Comparison of ENCODE assay signal across 13 cellular contexts in the genomic region with DNA sequence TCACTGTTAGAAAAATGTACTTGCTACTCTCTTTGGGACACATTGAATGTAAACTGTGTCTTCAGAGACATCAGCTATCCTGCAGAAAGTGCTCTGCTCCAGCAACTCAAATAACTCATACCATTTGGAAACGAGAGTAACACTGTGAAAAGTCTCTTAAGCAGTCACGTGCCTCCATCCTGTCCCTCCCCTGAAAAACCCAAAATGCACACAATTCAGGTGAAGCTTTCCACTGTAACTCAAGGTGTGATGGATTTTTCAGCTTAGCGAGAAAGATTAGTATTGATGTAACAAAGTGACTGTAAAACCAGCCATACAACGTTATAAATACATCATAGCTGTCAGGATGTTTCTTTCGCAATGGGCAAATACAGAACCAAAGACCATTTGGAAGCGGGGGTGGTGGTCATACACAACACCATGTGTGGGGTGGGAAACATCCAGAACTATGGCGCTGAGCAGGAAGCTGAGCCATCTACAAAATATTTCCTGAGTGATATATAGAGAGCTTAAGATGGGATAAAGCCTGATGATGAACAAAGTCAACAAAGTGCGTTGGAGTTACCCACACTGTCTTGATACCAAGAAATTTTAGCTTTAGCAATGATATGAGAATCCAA.
A peak's percentile ranks its signal among the peaks of the same experiment; 100 is the strongest.
DNase-seq lines count a peak whose midpoint lies in the region; ATAC-seq, FAIRE-seq and TF ChIP-seq lines count a peak whose summit lies in the region.
"Had no signal": no experiment of that assay in that cellular context is flagged by ENCODE, and none has a peak within 500 bp of the region (broad histone marks: within the 10 kb centered on the region; RNA-seq: fewer than 3 reads in every experiment).

No MANE protein-coding gene starts in this region.

- no peaks in the 10 kb centered on the region for H4K20me1 ChIP-seq in HepG2 (ENCODE audit: insufficient read depth, low read length)
- no peaks in the 10 kb centered on the region for H4K20me1 ChIP-seq in fibroblast of lung (ENCODE audit: control insufficient read depth, extremely low read depth, insufficient read depth, low read length)

- H3K27ac ChIP-seq in HepG2 (ENCODE audit: extremely low read length, insufficient read depth, low read length) (no peak overlapping the region), right lobe of liver (no peak overlapping the region), RWPE2 (ENCODE audit: poor library complexity, severe bottlenecking) (peak overlapping the region; percentile 78), fibroblast of lung (ENCODE audit: insufficient read depth, low read length) (peak overlapping the region; percentile 51), tibial artery (no peak overlapping the region)

- TF ChIP-seq POLR2A in HepG2 (IDR thresholded peaks at IDR 0.05; ENCODE audit: insufficient read depth in 1 of 2, low read depth in 2 of 2, low read length in 2 of 2) (no peak), right lobe of liver (IDR thresholded peaks at IDR 0.05) (no peak)

- WGBS in HepG2 (ENCODE audit: low lambda C conversion rate), result 91% methylated on average over 8 of the region's 8 CpGs
- WGBS in right lobe of liver (ENCODE audit: insufficient coverage, low coverage, low lambda C conversion rate, missing lambda C conversion rate), result 74% methylated on average over 8 of the region's 8 CpGs

- H3K4me3 ChIP-seq in HepG2 (replicated peaks in 1 of 3; ENCODE audit: insufficient read depth in 1 of 3, low read depth in 2 of 3, low read length in 3 of 3) (no peak overlapping the region), right lobe of liver (no peak overlapping the region), RWPE2 (ENCODE audit: severe bottlenecking) (no peak overlapping the region), fibroblast of lung (replicated peaks in 1 of 4; ENCODE audit: control extremely low read depth in 1 of 4, insufficient read depth in 1 of 4, low read depth in 3 of 4, low read length in 4 of 4) (no peak overlapping the region), tibial artery (no peak overlapping the region)
- H3K4me3 ChIP-seq: gastroesophageal sphincter had no signal

- no peak overlapping the region for H3K4me2 ChIP-seq in HepG2 (ENCODE audit: low read depth, low read length)
- H3K4me2 ChIP-seq in fibroblast of lung (ENCODE audit: extremely low read depth, insufficient read depth, low read length), result no peak overlapping the region

- no peak for TF ChIP-seq RAD21 in HepG2 (CRISPR knock-in tag; IDR thresholded peaks at IDR 0.05)

- no peak for FAIRE-seq in HepG2 (lab: Jason Lieb, UNC)
- FAIRE-seq: colon had no signal

- in situ Hi-C loops in HepG2 (cut with HindIII; ENCODE audit: extremely low pct_ligation_motif_present, low pct_unique_long_range_greater_than_20kb) (no loop called here), KBM-7 (cut with MboI; ENCODE audit: low pct_unique_long_range_greater_than_20kb, low sequenced_read_pairs) (no loop called here)

- no peaks in the 10 kb centered on the region for H3K9me3 ChIP-seq in HepG2 (ENCODE audit: low read length)
- no peaks in the 10 kb centered on the region for H3K9me3 ChIP-seq in right lobe of liver
- no peaks in the 10 kb centered on the region for H3K9me3 ChIP-seq in RWPE2 (ENCODE audit: severe bottlenecking)
- H3K9me3 ChIP-seq in fibroblast of lung (ENCODE audit: control insufficient read depth, insufficient read depth, low read depth, low read length), result no peaks in the 10 kb centered on the region
- H3K9me3 ChIP-seq in tibial artery, result no peaks in the 10 kb centered on the region
- H3K9me3 ChIP-seq: BE2C, gastroesophageal sphincter had no signal

- no TSS peak for BruUV-seq in HepG2 (replicated peaks; lab: Mats Ljungman, UMichigan)

- POLR2A ChIA-PET in HepG2 (lab: Yijun Ruan, JAX), result interaction anchor here (0.7 kb wide), 1 partner anchor 41 kb away, joined by 3 read pairs; no protein-coding TSS in a partner anchor

- TF ChIP-seq CTCF in HepG2 (CRISPR knock-in tag; IDR thresholded peaks at IDR 0.05) (no peak), right lobe of liver (IDR thresholded peaks at IDR 0.05) (no peak), RWPE2 (IDR thresholded peaks at IDR 0.05; ENCODE audit: poor library complexity, severe bottlenecking) (no peak), fibroblast of lung (conservative IDR thresholded peaks at IDR 0.05 in 1 of 2, IDR thresholded peaks at IDR 0.05 in 1 of 2; ENCODE audit: low read depth in 1 of 2, low read length in 2 of 2) (no peak), tibial artery (IDR thresholded peaks at IDR 0.05) (no peak)

- H3K79me2 ChIP-seq in HepG2 (ENCODE audit: insufficient read depth, low read length) (peaks cover 13% of the 10 kb centered on the region), fibroblast of lung (ENCODE audit: control insufficient read depth, insufficient read depth, low read length) (no peaks in the 10 kb centered on the region)

- H3K36me3 ChIP-seq in HepG2 (replicated peaks in 1 of 2; ENCODE audit: control insufficient read depth in 1 of 2, insufficient read depth in 2 of 2, low read length in 2 of 2) (no peaks in the 10 kb centered on the region), right lobe of liver (no peaks in the 10 kb centered on the region), RWPE2 (ENCODE audit: low read depth) (no peaks in the 10 kb centered on the region), fibroblast of lung (ENCODE audit: control insufficient read depth, insufficient read depth, low read length) (no peaks in the 10 kb centered on the region), tibial artery (no peaks in the 10 kb centered on the region)
- H3K36me3 ChIP-seq: BE2C, gastroesophageal sphincter had no signal

- DNase-seq in HepG2 (ENCODE audit: low spot score) (peak; percentile 49), right lobe of liver (no peak), RWPE2 (ENCODE audit: low spot score) (peak; percentile 70), fibroblast of lung (ENCODE audit: low read depth in 2 of 2) (peak; percentile 82 to 95), DMS53 (lab: John Stamatoyannopoulos, UW) (no peak), KBM-7 (no peak), tibial artery (no peak)
- DNase-seq in activated CD4-positive, alpha-beta T cell treated with anti-CD3 and anti-CD28 coated beads for 1 hour, result no peak
- DNase-seq: BE2C, NCI-H146, NCI-H69 had no signal

- no peak overlapping the region for H3K9ac ChIP-seq in HepG2 (ENCODE audit: insufficient read depth, low read depth, low read length)
- no peak overlapping the region for H3K9ac ChIP-seq in fibroblast of lung (ENCODE audit: insufficient read depth, low read length)

- intact Hi-C loops in HepG2 (cut with micrococcal nuclease; ENCODE audit: unreplicated experiment) (no loop called here), right lobe of liver (cut with DNase I) (no loop called here), tibial artery (cut with DNase I; ENCODE audit: low total_unique reads) (no loop called here)

- peaks cover 90% of the 10 kb centered on the region for H3K4me1 ChIP-seq in HepG2 (ENCODE audit: insufficient read depth, low read length)
- H3K4me1 ChIP-seq in right lobe of liver, result peaks cover 0 to 25% (median 6%) of the 10 kb centered on the region in 4 donors
- H3K4me1 ChIP-seq in RWPE2 (ENCODE audit: insufficient read depth, poor library complexity, severe bottlenecking), result peaks cover 16% of the 10 kb centered on the region
- H3K4me1 ChIP-seq in fibroblast of lung (ENCODE audit: control insufficient read depth, extremely low read depth, insufficient read depth, low read length), result peaks cover 5% of the 10 kb centered on the region
- peaks cover 0 to 55% (median 35%) of the 10 kb centered on the region in 4 donors for H3K4me1 ChIP-seq in tibial artery

- no peak for TF ChIP-seq EP300 in HepG2 (IDR thresholded peaks at IDR 0.05; ENCODE audit: low read depth in 2 of 2, low read length in 2 of 2)
- no peak for TF ChIP-seq EP300 in HepG2 (CRISPR knock-in tag; IDR thresholded peaks at IDR 0.05; ENCODE audit: borderline replicate concordance)

- H3K27me3 ChIP-seq in HepG2 (ENCODE audit: control insufficient read depth in 1 of 2, insufficient read depth in 2 of 2, low read length in 2 of 2) (no peaks in the 10 kb centered on the region), right lobe of liver (no peaks in the 10 kb centered on the region), RWPE2 (ENCODE audit: insufficient read depth, poor library complexity, severe bottlenecking) (no peaks in the 10 kb centered on the region), fibroblast of lung (ENCODE audit: control insufficient read depth, insufficient read depth, low read length) (no peaks in the 10 kb centered on the region), tibial artery (no peaks in the 10 kb centered on the region)
- H3K27me3 ChIP-seq: BE2C, gastroesophageal sphincter had no signal

- ATAC-seq in HepG2 (no peak), right lobe of liver (no peak), RWPE2 (ENCODE audit: low read depth) (peak; percentile 98)
- ATAC-seq: gastroesophageal sphincter had no signal

- no peak overlapping the region for H2AFZ ChIP-seq in HepG2 (ENCODE audit: low read length)
- peak overlapping the region; percentile 12 for H2AFZ ChIP-seq in fibroblast of lung (ENCODE audit: low read length)

- CTCF ChIA-PET in HepG2 (lab: Yijun Ruan, JAX; ENCODE audit: low intra/inter-chr PET ratio, low total read pairs), result no interaction called here

TF ChIP-seq in HepG2, 621 proteins besides CTCF, POLR2A, EP300 and RAD21 (continues in another document):
- TF ChIP-seq HDAC2 (CRISPR knock-in tag; IDR thresholded peaks at IDR 0.05), result 0 out of 2 replicates have a peak, but pooled peaks have one; percentile 19
- TF ChIP-seq, protein P1, sequence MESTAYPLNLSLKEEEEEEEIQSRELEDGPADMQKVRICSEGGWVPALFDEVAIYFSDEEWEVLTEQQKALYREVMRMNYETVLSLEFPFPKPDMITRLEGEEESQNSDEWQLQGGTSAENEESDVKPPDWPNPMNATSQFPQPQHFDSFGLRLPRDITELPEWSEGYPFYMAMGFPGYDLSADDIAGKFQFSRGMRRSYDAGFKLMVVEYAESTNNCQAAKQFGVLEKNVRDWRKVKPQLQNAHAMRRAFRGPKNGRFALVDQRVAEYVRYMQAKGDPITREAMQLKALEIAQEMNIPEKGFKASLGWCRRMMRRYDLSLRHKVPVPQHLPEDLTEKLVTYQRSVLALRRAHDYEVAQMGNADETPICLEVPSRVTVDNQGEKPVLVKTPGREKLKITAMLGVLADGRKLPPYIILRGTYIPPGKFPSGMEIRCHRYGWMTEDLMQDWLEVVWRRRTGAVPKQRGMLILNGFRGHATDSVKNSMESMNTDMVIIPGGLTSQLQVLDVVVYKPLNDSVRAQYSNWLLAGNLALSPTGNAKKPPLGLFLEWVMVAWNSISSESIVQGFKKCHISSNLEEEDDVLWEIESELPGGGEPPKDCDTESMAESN (CRISPR knock-in tag; conservative IDR thresholded peaks at IDR 0.05), result no peak
- TF ChIP-seq SOX13 (IDR thresholded peaks at IDR 0.05), result no peak
- peak in 1 of 2 experiments; percentile 26; a peak in 1 of 4 replicates for TF ChIP-seq SOX13 (CRISPR knock-in tag; conservative IDR thresholded peaks at IDR 0.05 in 1 of 2, IDR thresholded peaks at IDR 0.05 in 1 of 2)

Comparison
In these comparisons a context has a peak if more than half of its experiments do, and no peak if none do; other contexts are left out.
1. DNase-seq: peak in HepG2 (single experiment), RWPE2 (single experiment) and fibroblast of lung (2 of 2); none in right lobe of liver (0 of 3), DMS53 (single experiment), KBM-7 (single experiment), tibial artery (0 of 2) and activated CD4-positive, alpha-beta T cell treated with anti-CD3 and anti-CD28 coated beads for 1 hour (single experiment).
2. H3K27ac ChIP-seq: peak in RWPE2 (single experiment) and fibroblast of lung (single experiment); none in HepG2 (single experiment), right lobe of liver (0 of 3) and tibial artery (0 of 2).